ENCODE assay signal across 15 cellular contexts in the genomic region with DNA sequence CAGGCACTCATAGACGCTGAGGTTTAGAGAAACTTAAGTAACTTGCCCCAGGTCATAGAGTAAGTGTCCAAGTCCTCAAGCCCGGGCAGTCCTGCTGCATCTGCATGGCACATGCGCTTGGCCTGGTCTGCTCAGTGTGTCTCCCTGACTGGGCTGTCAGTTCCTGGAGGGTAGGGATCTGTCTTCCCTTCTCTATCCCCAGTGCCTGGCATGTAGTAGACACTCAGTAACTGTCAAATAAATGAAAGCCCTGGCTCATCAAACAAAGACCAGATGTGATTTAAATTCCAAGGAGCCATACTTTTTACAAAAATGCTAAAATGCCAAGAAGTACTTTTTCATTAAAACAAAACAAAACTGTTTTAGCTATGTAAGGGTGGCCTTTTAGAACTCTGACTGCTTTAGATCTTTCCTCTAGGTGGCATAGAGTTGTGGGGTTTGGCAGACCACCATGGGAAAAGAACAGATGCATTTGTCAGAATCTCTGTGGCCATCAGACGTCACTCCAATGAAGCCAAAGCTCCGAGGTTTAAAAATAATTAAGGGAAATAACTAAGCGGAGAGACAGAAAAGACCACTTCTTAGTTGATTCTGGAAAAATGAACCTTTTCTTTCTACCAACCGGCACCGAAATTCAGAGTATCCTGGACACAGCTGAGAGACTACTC. TPM values are rescaled to one million over a fixed set of nuclear protein-coding genes. Genes with fewer than 3 reads are reported as not detected.
DNase-seq lines count a peak whose midpoint lies in the region; ATAC-seq, FAIRE-seq and TF ChIP-seq lines count a peak whose summit lies in the region.
"Had no signal": no experiment of that assay in that cellular context is flagged by ENCODE, and none has a peak within 500 bp of the region (broad histone marks: within the 10 kb centered on the region; RNA-seq: fewer than 3 reads in every experiment).

No MANE protein-coding gene starts in this region.

- H3K27me3 ChIP-seq in BE2C (no peaks in the 10 kb centered on the region), astrocyte (ENCODE audit: insufficient read depth, low read length) (no peaks in the 10 kb centered on the region), heart left ventricle (no peaks in the 10 kb centered on the region), trophoblast cell (ENCODE audit: insufficient read depth, low read length) (no peaks in the 10 kb centered on the region)

- H3K4me1 Mint-ChIP-seq in astrocyte (ENCODE audit: low read depth, unreplicated experiment), result peaks cover 61% of the 10 kb centered on the region

- H4K8ac ChIP-seq in trophoblast cell (ENCODE audit: low read depth, low read length), result no peak overlapping the region

- H3K4me2 ChIP-seq in astrocyte (ENCODE audit: low read length) (peak overlapping the region; percentile 50), trophoblast cell (ENCODE audit: low read length) (no peak overlapping the region)

- WGBS in heart left ventricle, 4 donors, result 32 to 51% (median 40%) methylated on average over 8 of the region's 8 CpGs
- no CpG with 5 or more reads among the region's 8 CpGs for WGBS in trophoblast cell (ENCODE audit: extremely low coverage, insufficient coverage, insufficient read length)

- H3K4me3 ChIP-seq in BE2C (ENCODE audit: low read depth, low read length) (peak overlapping the region; percentile 33), astrocyte (ENCODE audit: insufficient read depth, low read depth, low read length) (no peak overlapping the region), heart left ventricle (peak overlapping the region in 2 of 12 donors; percentile 9), trophoblast cell (ENCODE audit: low read depth, low read length) (no peak overlapping the region)

- H3K36me3 Mint-ChIP-seq in astrocyte (ENCODE audit: low read depth, unreplicated experiment), result peaks cover 2% of the 10 kb centered on the region
- H3K36me3 Mint-ChIP-seq: natural killer cell had no signal

- ATAC-seq in heart left ventricle (peak; percentile 25 to 40 (median 30)), GM18867 (IDR thresholded peaks at IDR 0.05; ENCODE audit: unreplicated experiment) (no peak)
- ATAC-seq: natural killer cell had no signal

- FAIRE-seq in astrocyte (lab: Jason Lieb, UNC), result no peak
- FAIRE-seq: bronchial epithelial cell had no signal

- peaks cover 56% of the 10 kb centered on the region for H3K4me1 ChIP-seq in BE2C
- peaks cover 52% of the 10 kb centered on the region for H3K4me1 ChIP-seq in astrocyte (ENCODE audit: insufficient read depth, low read length)
- peaks cover 32 to 100% (median 97%) of the 10 kb centered on the region in 12 donors for H3K4me1 ChIP-seq in heart left ventricle
- H3K4me1 ChIP-seq in trophoblast cell (ENCODE audit: control insufficient read depth in 1 of 2, insufficient read depth in 2 of 2, low read length in 2 of 2), result peaks cover 64 to 66% of the 10 kb centered on the region in 2 experiments

- no peak overlapping the region for H3K23ac ChIP-seq in trophoblast cell (ENCODE audit: low read length)

- no peak overlapping the region for H4K12ac ChIP-seq in trophoblast cell (ENCODE audit: low read depth, low read length)

- peak overlapping the region; percentile 34 for H3K27ac ChIP-seq in astrocyte (ENCODE audit: low read depth, low read length)
- peak overlapping the region; percentile 39 to 90 (median 68) for H3K27ac ChIP-seq in heart left ventricle
- H3K27ac ChIP-seq in trophoblast cell (ENCODE audit: low read depth, low read length), result peak overlapping the region; percentile 37

- no peak overlapping the region for H4K91ac ChIP-seq in trophoblast cell (ENCODE audit: low read depth, low read length)

- H3K27ac Mint-ChIP-seq in astrocyte (ENCODE audit: unreplicated experiment), result peak overlapping the region; percentile 93
- H3K27ac Mint-ChIP-seq: natural killer cell had no signal

- no peak overlapping the region for H3K14ac ChIP-seq in trophoblast cell (ENCODE audit: low read length)

- H3K4me3 Mint-ChIP-seq in astrocyte (ENCODE audit: unreplicated experiment), result peak overlapping the region; percentile 43
- H3K4me3 Mint-ChIP-seq: natural killer cell had no signal

- H3K9ac ChIP-seq in astrocyte (ENCODE audit: low read length) (peak overlapping the region; percentile 55), trophoblast cell (ENCODE audit: low read length) (no peak overlapping the region)

- DNase-seq in BE2C (peak; percentile 83), astrocyte (ENCODE audit: low read depth) (no peak), heart left ventricle (no peak), trophoblast cell (no peak), SHP77 (lab: John Stamatoyannopoulos, UW) (no peak), Ammon's horn (ENCODE audit: low spot score) (no peak), kidney glomerular epithelial cell (lab: John Stamatoyannopoulos, UW) (no peak)
- DNase-seq: AML-193, GF-D8, H7, natural killer cell, NCI-H510A treated with DMSO at 0.1 percent for 48 hours, T-helper 2 cell had no signal

- no peak overlapping the region for H2BK5ac ChIP-seq in trophoblast cell (ENCODE audit: low read depth, low read length, poor library complexity)

- H2BK12ac ChIP-seq in trophoblast cell (ENCODE audit: low read length), result no peak overlapping the region

- no peaks in the 10 kb centered on the region for H3K9me3 ChIP-seq in BE2C
- H3K9me3 ChIP-seq in astrocyte (ENCODE audit: insufficient read depth, low read depth, low read length), result no peaks in the 10 kb centered on the region
- H3K9me3 ChIP-seq in heart left ventricle, result no peaks in the 10 kb centered on the region
- no peaks in the 10 kb centered on the region for H3K9me3 ChIP-seq in trophoblast cell (ENCODE audit: insufficient read depth, low read depth, low read length)

- peaks cover 10% of the 10 kb centered on the region for H3K79me1 ChIP-seq in trophoblast cell (ENCODE audit: low read length)

- H2BK120ac ChIP-seq in trophoblast cell (ENCODE audit: insufficient read depth, low read length, poor library complexity), result no peak overlapping the region

- no peaks in the 10 kb centered on the region for H3K27me3 Mint-ChIP-seq in astrocyte (ENCODE audit: low read depth, unreplicated experiment)

- TF ChIP-seq POLR2A in heart left ventricle (IDR thresholded peaks at IDR 0.05), result no peak

- H3K4ac ChIP-seq in trophoblast cell (ENCODE audit: low read depth, low read length), result peak overlapping the region; percentile 61

- H3K36me3 ChIP-seq in BE2C, result no peaks in the 10 kb centered on the region
- no peaks in the 10 kb centered on the region for H3K36me3 ChIP-seq in astrocyte (ENCODE audit: insufficient read depth, low read length)
- peaks cover 0 to 5% (median 0%) of the 10 kb centered on the region in 9 donors for H3K36me3 ChIP-seq in heart left ventricle
- H3K36me3 ChIP-seq in trophoblast cell (ENCODE audit: control insufficient read depth in 1 of 2, insufficient read depth in 2 of 2, low read length in 2 of 2), result peaks cover 18 to 34% of the 10 kb centered on the region in 2 experiments

- no peak overlapping the region for H3K18ac ChIP-seq in trophoblast cell (ENCODE audit: low read length)

- H4K20me1 ChIP-seq in astrocyte (ENCODE audit: insufficient read depth, low read length), result no peaks in the 10 kb centered on the region

- TF ChIP-seq CTCF in BE2C (IDR thresholded peaks at IDR 0.05; ENCODE audit: low read depth, low read length) (peak; percentile 29; the same call in 1 of the 2 replicates), astrocyte (IDR thresholded peaks at IDR 0.05; ENCODE audit: insufficient read depth, low read depth, low read length) (no peak), heart left ventricle (IDR thresholded peaks at IDR 0.05) (no peak)

- peak overlapping the region; percentile 29 for H2AFZ ChIP-seq in astrocyte (ENCODE audit: low read depth, low read length)
- no peak overlapping the region for H2AFZ ChIP-seq in trophoblast cell (ENCODE audit: insufficient read depth, low read length, poor library complexity)

- no peak overlapping the region for H2AK5ac ChIP-seq in trophoblast cell (ENCODE audit: low read length)

- intact Hi-C loops in heart left ventricle (cut with DNase I), result loop anchor here in 2 of 10 donors (5.0 kb wide), 1 partner anchor 34 kb away; a partner anchor contains a TSS

- H3K79me2 ChIP-seq in astrocyte (ENCODE audit: insufficient read depth, low read length) (no peaks in the 10 kb centered on the region), trophoblast cell (ENCODE audit: control insufficient read depth, insufficient read depth, low read length, poor library complexity) (peaks cover 59% of the 10 kb centered on the region)

- no peaks in the 10 kb centered on the region for H3K9me3 Mint-ChIP-seq in astrocyte (ENCODE audit: unreplicated experiment)
- H3K9me3 Mint-ChIP-seq: natural killer cell had no signal

RNA-seq across cellular contexts. Expression of a gene that starts 34.0 kb away (rescaled TPM):
- polyA plus RNA-seq in BE2C (2012; ENCODE audit: insufficient read depth, insufficient read length, low read depth), result 25.0 TPM
- total RNA-seq in astrocyte (42.8 and 42.9 TPM in 2 replicates), heart left ventricle (100 to 1,000 TPM; 194 to 790 (median 216) TPM)
- 100 to 1,000 TPM in 1 of 2 donors, 10 to 100 TPM in 1; 93.6 to 153 TPM for polyA plus RNA-seq in heart left ventricle
- polyA plus RNA-seq in trophoblast cell (2013), result 1,165 and 1,253 TPM in 2 replicates
